Comparison of ENCODE assay signal across 8 cellular contexts in the genomic region with DNA sequence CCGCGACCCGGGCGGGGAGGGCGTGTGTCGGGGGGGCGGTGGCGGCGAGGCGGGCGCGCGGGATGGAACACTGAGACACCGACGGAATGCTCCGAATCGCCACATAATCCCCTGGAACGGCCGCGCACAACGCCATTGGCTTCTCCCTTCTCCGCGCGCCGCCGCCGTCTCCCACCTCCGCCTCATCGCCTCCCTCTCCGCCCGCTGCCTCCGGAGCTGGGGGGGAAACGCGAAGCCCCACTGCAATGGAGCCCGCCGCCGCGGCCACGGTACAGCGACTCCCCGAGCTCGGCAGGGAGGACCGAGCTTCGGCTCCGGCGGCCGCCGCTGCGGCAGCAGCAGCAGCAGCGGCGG. TPM values are rescaled to one million over a fixed set of nuclear protein-coding genes. Genes with fewer than 3 reads are reported as not detected.
DNase-seq lines count a peak whose midpoint lies in the region; ATAC-seq and TF ChIP-seq lines count a peak whose summit lies in the region.

A gene (plus strand): TSS at position 103 of the 354 bp plus-strand sequence. CDS start 143 bp downstream, at position 246.

- H3K36me3 ChIP-seq in RWPE2 (ENCODE audit: low read depth) (no peaks in the 10 kb centered on the region), esophagus squamous epithelium (no peaks in the 10 kb centered on the region)

- TF ChIP-seq CTCF in RWPE2 (IDR thresholded peaks at IDR 0.05; ENCODE audit: poor library complexity, severe bottlenecking) (no peak), esophagus squamous epithelium (IDR thresholded peaks at IDR 0.05) (no peak), progenitor cell of endocrine pancreas (IDR thresholded peaks at IDR 0.05; ENCODE audit: unreplicated experiment) (no peak)

- H3K27ac ChIP-seq in RWPE2 (ENCODE audit: poor library complexity, severe bottlenecking): peak within 1 kb of the TSS; percentile 87
- peak within 1 kb of the TSS; percentile 95 to 99 (median 98) for H3K27ac ChIP-seq in esophagus squamous epithelium

- H3K27me3 ChIP-seq in RWPE2 (ENCODE audit: insufficient read depth, poor library complexity, severe bottlenecking): no peaks in the 10 kb centered on the region
- H3K27me3 ChIP-seq in esophagus squamous epithelium: no peaks in the 10 kb centered on the region

- intact Hi-C loops in esophagus squamous epithelium (cut with DNase I): no loop called here

- peak in 3 of 4 donors; percentile 25 to 83 (median 73) for TF ChIP-seq POLR2A in esophagus squamous epithelium (IDR thresholded peaks at IDR 0.05)

- no peaks in the 10 kb centered on the region for H3K9me3 Mint-ChIP-seq in progenitor cell of endocrine pancreas (ENCODE audit: low read depth)

- no peaks in the 10 kb centered on the region for H3K9me3 ChIP-seq in RWPE2 (ENCODE audit: severe bottlenecking)
- no peaks in the 10 kb centered on the region for H3K9me3 ChIP-seq in esophagus squamous epithelium

- H3K4me3 ChIP-seq in RWPE2 (ENCODE audit: severe bottlenecking): peak within 1 kb of the TSS; percentile 89
- H3K4me3 ChIP-seq in esophagus squamous epithelium: peak within 1 kb of the TSS; percentile 74 to 89 (median 80)

- DNase-seq in RWPE2 (ENCODE audit: low spot score) (no peak), esophagus squamous epithelium (lab: John Stamatoyannopoulos, UW) (no peak), progenitor cell of endocrine pancreas (ENCODE audit: low spot score, unreplicated experiment) (no peak), NOMO-1 (lab: John Stamatoyannopoulos, UW; ENCODE audit: unreplicated experiment in 2 of 2) (no peak), NCI-H1105 treated with DMSO at 0.1 percent for 48 hours (lab: John Stamatoyannopoulos, UW) (no peak), NCI-H82 treated with DMSO at 0.1 percent for 48 hours (lab: John Stamatoyannopoulos, UW; ENCODE audit: unreplicated experiment) (no peak)

- ATAC-seq in GM18520 (IDR thresholded peaks at IDR 0.05; ENCODE audit: unreplicated experiment) (peak; percentile 3), HG02571 (IDR thresholded peaks at IDR 0.05; ENCODE audit: unreplicated experiment) (peak; percentile 19), RWPE2 (ENCODE audit: low read depth) (no peak; the same call in 1 of the 3 replicates)

- no peaks in the 10 kb centered on the region for H3K36me3 Mint-ChIP-seq in progenitor cell of endocrine pancreas (ENCODE audit: insufficient read depth)

- peaks cover 33% of the 10 kb centered on the region for H3K4me1 Mint-ChIP-seq in progenitor cell of endocrine pancreas (ENCODE audit: low read depth)

- peaks cover 9% of the 10 kb centered on the region for H3K4me1 ChIP-seq in RWPE2 (ENCODE audit: insufficient read depth, poor library complexity, severe bottlenecking)
- H3K4me1 ChIP-seq in esophagus squamous epithelium: peaks cover 4 to 43% (median 7%) of the 10 kb centered on the region in 3 donors

- peak within 1 kb of the TSS; percentile 99 for H3K27ac Mint-ChIP-seq in progenitor cell of endocrine pancreas

- H3K4me3 Mint-ChIP-seq in progenitor cell of endocrine pancreas (ENCODE audit: low read depth): peak within 1 kb of the TSS; percentile 80

- WGBS in esophagus squamous epithelium, 2 donors: 0% methylated on average over 4 of the region's 51 CpGs; no CpG with 5 or more reads in 1 of the 2 donors

- H3K27me3 Mint-ChIP-seq in progenitor cell of endocrine pancreas: no peaks in the 10 kb centered on the region

RNA-seq across cellular contexts. Expression of the gene that starts here (rescaled TPM):
- total RNA-seq in esophagus squamous epithelium (10 to 100 TPM; 10.1 to 16.6 (median 14.9) TPM), progenitor cell of endocrine pancreas (16.5 and 18.0 TPM in 2 replicates)
